In the genomic region with DNA sequence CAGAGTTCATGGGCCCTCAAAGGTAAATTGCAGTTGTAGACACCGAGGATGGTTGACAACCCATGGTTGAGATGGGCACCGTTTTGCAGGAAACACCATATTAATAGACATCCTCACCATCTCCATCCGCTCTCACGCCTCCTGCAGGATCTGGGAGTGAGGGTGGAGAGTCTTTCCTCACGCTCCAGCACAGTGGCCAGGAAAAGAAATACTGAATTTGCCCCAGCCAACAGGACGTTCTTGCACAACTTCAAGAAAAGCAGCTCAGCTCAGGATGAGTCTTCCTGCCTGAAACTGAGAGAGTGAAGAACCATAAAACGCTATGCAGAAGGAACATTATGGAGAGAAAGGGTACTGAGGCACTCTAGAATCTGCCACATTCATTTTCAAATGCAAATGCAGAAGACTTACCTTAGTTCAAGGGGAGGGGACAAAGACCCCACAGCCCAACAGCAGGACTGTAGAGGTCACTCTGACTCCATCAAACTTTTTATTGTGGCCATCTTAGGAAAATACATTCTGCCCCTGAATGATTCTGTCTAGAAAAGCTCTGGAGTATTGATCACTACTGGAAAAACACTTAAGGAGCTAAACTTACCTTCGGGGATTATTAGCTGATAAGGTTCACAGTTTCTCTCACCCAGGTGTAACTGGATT, we compare ENCODE assay signal across 18 cellular contexts. TPM values are rescaled to one million over a fixed set of nuclear protein-coding genes. Genes with fewer than 3 reads are reported as not detected.
A peak's percentile ranks its signal among the peaks of the same experiment; 100 is the strongest.
DNase-seq lines count a peak whose midpoint lies in the region; ATAC-seq and TF ChIP-seq lines count a peak whose summit lies in the region.
"Had no signal": no experiment of that assay in that cellular context is flagged by ENCODE, and none has a peak within 500 bp of the region (broad histone marks: within the 10 kb centered on the region; RNA-seq: fewer than 3 reads in every experiment).

No MANE protein-coding gene starts in this region.

- no peaks in the 10 kb centered on the region for H3K27me3 ChIP-seq in AG04450 (ENCODE audit: control insufficient read depth, insufficient read depth, low read length)
- no peaks in the 10 kb centered on the region for H3K27me3 ChIP-seq in RWPE2 (ENCODE audit: insufficient read depth, poor library complexity, severe bottlenecking)
- H3K27me3 ChIP-seq: BLaER1 had no signal

- H3K36me3 Mint-ChIP-seq in glutamatergic neuron (ENCODE audit: unreplicated experiment): no peaks in the 10 kb centered on the region
- H3K36me3 Mint-ChIP-seq: stimulated activated memory B cell treated with anti-CD40 and anti-IgM and Interleukin-4, amounts not matched to agents 10 μg/mL and 1 μg/mL and 100 μg/mL, for 72 hours had no signal

- H3K9me3 ChIP-seq in AG04450 (ENCODE audit: control insufficient read depth, insufficient read depth, low read length) (no peaks in the 10 kb centered on the region), RWPE2 (ENCODE audit: severe bottlenecking) (no peaks in the 10 kb centered on the region)
- H3K9me3 ChIP-seq: BLaER1 had no signal

- H3K9me3 Mint-ChIP-seq in glutamatergic neuron (ENCODE audit: unreplicated experiment): no peaks in the 10 kb centered on the region
- H3K9me3 Mint-ChIP-seq: stimulated activated memory B cell treated with anti-CD40 and anti-IgM and Interleukin-4, amounts not matched to agents 10 μg/mL and 1 μg/mL and 100 μg/mL, for 72 hours had no signal

- H3K27ac Mint-ChIP-seq in glutamatergic neuron (ENCODE audit: unreplicated experiment): no peak overlapping the region
- H3K27ac Mint-ChIP-seq: stimulated activated memory B cell treated with anti-CD40 and anti-IgM and Interleukin-4, amounts not matched to agents 10 μg/mL and 1 μg/mL and 100 μg/mL, for 72 hours had no signal

- H3K36me3 ChIP-seq in RWPE2 (ENCODE audit: low read depth): no peaks in the 10 kb centered on the region
- H3K36me3 ChIP-seq: BLaER1 had no signal

- H3K4me3 ChIP-seq in AG04450 (ENCODE audit: low read depth, low read length): no peak overlapping the region
- H3K4me3 ChIP-seq in RWPE2 (ENCODE audit: severe bottlenecking): no peak overlapping the region
- H3K4me3 ChIP-seq in epithelial cell of proximal tubule (ENCODE audit: low read depth, low read length): no peak overlapping the region
- H3K4me3 ChIP-seq: BLaER1, PC-9, skin epidermis had no signal

- POLR2A ChIA-PET in AG04450 (lab: Yijun Ruan, JAX): no interaction called here

- no peak overlapping the region for H3K27ac ChIP-seq in AG04450 (ENCODE audit: low read depth, low read length)
- no peak overlapping the region for H3K27ac ChIP-seq in RWPE2 (ENCODE audit: poor library complexity, severe bottlenecking)
- H3K27ac ChIP-seq: BLaER1, PC-9, skin epidermis had no signal

- TF ChIP-seq CTCF in AG04450 (IDR thresholded peaks at IDR 0.05; ENCODE audit: low read depth, low read length) (0 out of 2 replicates have a peak, but pooled peaks have one; percentile 21), GM10266 (IDR thresholded peaks at IDR 0.05; ENCODE audit: control insufficient read depth, insufficient read depth, low read depth, missing control alignments) (peak; percentile 13), RWPE2 (IDR thresholded peaks at IDR 0.05; ENCODE audit: poor library complexity, severe bottlenecking) (peak; percentile 24), epithelial cell of proximal tubule (conservative IDR thresholded peaks at IDR 0.05; ENCODE audit: low read depth, low read length) (peak; percentile 45), glutamatergic neuron (IDR thresholded peaks at IDR 0.05; ENCODE audit: partially characterized antibody, unreplicated experiment) (no peak)

- CTCF ChIA-PET in AG04450 (lab: Charles Lee): interaction anchor here (0.9 to 1.4 kb wide), 4 partner anchors 16 to 172 kb away, joined by 3 to 31 read pairs (median 5); no protein-coding TSS in a partner anchor

- ATAC-seq in RWPE2 (ENCODE audit: low read depth): no peak
- no peak for ATAC-seq in GM19328 (IDR thresholded peaks at IDR 0.05; ENCODE audit: unreplicated experiment)
- ATAC-seq: stimulated activated memory B cell treated with anti-CD40 and anti-IgM and Interleukin-4, amounts not matched to agents 10 μg/mL and 1 μg/mL and 100 μg/mL, for 72 hours had no signal

- H3K27me3 Mint-ChIP-seq in glutamatergic neuron (ENCODE audit: unreplicated experiment): peaks cover 8% of the 10 kb centered on the region
- H3K27me3 Mint-ChIP-seq: stimulated activated memory B cell treated with anti-CD40 and anti-IgM and Interleukin-4, amounts not matched to agents 10 μg/mL and 1 μg/mL and 100 μg/mL, for 72 hours had no signal

- peaks cover 6% of the 10 kb centered on the region for H3K4me1 Mint-ChIP-seq in glutamatergic neuron (ENCODE audit: low read depth, unreplicated experiment)

- H3K4me3 Mint-ChIP-seq in glutamatergic neuron (ENCODE audit: unreplicated experiment): no peak overlapping the region
- H3K4me3 Mint-ChIP-seq: stimulated activated memory B cell treated with anti-CD40 and anti-IgM and Interleukin-4, amounts not matched to agents 10 μg/mL and 1 μg/mL and 100 μg/mL, for 72 hours had no signal

- DNase-seq in AG04450 (ENCODE audit: low read depth, low spot score) (no peak), GM10266 (ENCODE audit: extremely low spot score) (no peak), RWPE2 (ENCODE audit: low spot score) (no peak), epithelial cell of proximal tubule (ENCODE audit: low read depth) (no peak), AML-193 (lab: John Stamatoyannopoulos, UW) (no peak), NOMO-1 (lab: John Stamatoyannopoulos, UW; ENCODE audit: unreplicated experiment in 2 of 2) (no peak), glutamatergic neuron (no peak)
- DNase-seq: activated CD4-positive, CD25-positive, alpha-beta regulatory T cell; DMS79; KBM-7; NCI-H146; occipital lobe; trophoblast cell had no signal

- no peaks in the 10 kb centered on the region for H3K4me1 ChIP-seq in RWPE2 (ENCODE audit: insufficient read depth, poor library complexity, severe bottlenecking)

RNA-seq across cellular contexts. Expression of gene SLAMF8, which starts 9.3 kb away (rescaled TPM):
- polyA plus RNA-seq in AG04450 (2011; rRNA removed): not detected in 2 replicates
- not detected in 2 replicates for polyA minus RNA-seq in AG04450 (2011; rRNA and poly(A)+ RNA removed)
- not detected in 2 replicates for total RNA-seq in epithelial cell of proximal tubule
- not detected for total RNA-seq in glutamatergic neuron (ENCODE audit: unreplicated experiment)
- total RNA-seq: occipital lobe, PC-9 had no signal

RNA-seq across cellular contexts. Expression of gene VSIG8, which starts 26.5 kb away (rescaled TPM):
- polyA plus RNA-seq in AG04450 (2011; rRNA removed): not detected in 2 replicates
- not detected in 2 replicates for polyA minus RNA-seq in AG04450 (2011; rRNA and poly(A)+ RNA removed)
- total RNA-seq in epithelial cell of proximal tubule (not detected in 2 replicates), glutamatergic neuron (ENCODE audit: unreplicated experiment) (not detected)
- total RNA-seq: occipital lobe, PC-9 had no signal

RNA-seq across cellular contexts. Expression of gene FCRL6, which starts 33.8 kb away (rescaled TPM):
- not detected in 2 replicates for polyA plus RNA-seq in AG04450 (2011; rRNA removed)
- polyA minus RNA-seq in AG04450 (2011; rRNA and poly(A)+ RNA removed): not detected in 2 replicates
- total RNA-seq in epithelial cell of proximal tubule: not detected in 2 replicates
- total RNA-seq in glutamatergic neuron (ENCODE audit: unreplicated experiment): not detected
- total RNA-seq: occipital lobe, PC-9 had no signal

RNA-seq across cellular contexts. Expression of gene DUSP23, which starts 55.2 kb away (rescaled TPM):
- 6.0 and 6.1 TPM in 2 replicates for polyA plus RNA-seq in AG04450 (2011; rRNA removed)
- polyA minus RNA-seq in AG04450 (2011; rRNA and poly(A)+ RNA removed): 2.5 and 2.8 TPM in 2 replicates
- 54.5 and 83.5 TPM in 2 replicates for total RNA-seq in epithelial cell of proximal tubule
- total RNA-seq in glutamatergic neuron (ENCODE audit: unreplicated experiment): 11.6 TPM
